In genomic region chr10:95963992-95964391, GRCh38 we compare ENCODE assay signal across 16 cellular contexts. TPM values are rescaled to one million over a fixed set of nuclear protein-coding genes. Genes with fewer than 3 reads are reported as not detected.
DNase-seq lines count a peak whose midpoint lies in the region; ATAC-seq lines count a peak whose summit lies in the region.
"Had no signal": no experiment of that assay in that cellular context is flagged by ENCODE, and none has a peak within 500 bp of the region (broad histone marks: within the 10 kb centered on the region; RNA-seq: fewer than 3 reads in every experiment).

No MANE protein-coding gene starts in this region.

- H3K9me3 Mint-ChIP-seq in activated T-cell treated with anti-CD3 and anti-CD28 coated beads, Interleukin-2, amount 50 U/mL, for 4 hours = peaks cover 4% of the 10 kb centered on the region
- H3K9me3 Mint-ChIP-seq in activated T-helper 1 cell treated with anti-CD3 and anti-CD28 coated beads, Interleukin-12 subunit alpha, Interleukin-12 subunit beta, Interleukin-2, Interleukin-4 antibody, amounts not matched to agents 30 ng/mL and 10 ng/mL and 1 ng/mL, durations not matched to agents 14 hours and 24 hours and 36 hours = peaks cover 4% of the 10 kb centered on the region
- H3K9me3 Mint-ChIP-seq in natural killer cell treated with Interleukin-12 subunit alpha and Interleukin-12 subunit beta and Interleukin-15 and Interleukin-18, amount 100 ng/mL, for 72 hours = peaks cover 4% of the 10 kb centered on the region

- DNase-seq in activated T-cell treated with anti-CD3 and anti-CD28 coated beads, Interleukin-2, amount 50 U/mL, for 4 hours = no peak
- no peak for DNase-seq in activated T-cell treated with anti-CD3 and anti-CD28 coated beads, Interleukin-2, amount 50 U/mL, for 48 hours
- DNase-seq in activated T-helper 1 cell treated with anti-CD3 and anti-CD28 coated beads, Interleukin-12 subunit alpha, Interleukin-12 subunit beta, Interleukin-2, Interleukin-4 antibody, amounts not matched to agents 30 ng/mL and 10 ng/mL and 1 ng/mL, durations not matched to agents 14 hours and 24 hours and 36 hours (ENCODE audit: low spot score) = no peak
- DNase-seq in natural killer cell treated with Interleukin-12 subunit alpha and Interleukin-12 subunit beta and Interleukin-15 and Interleukin-18, amount 100 ng/mL, for 72 hours (ENCODE audit: low spot score) = no peak
- no peak for DNase-seq in COR-L47 (lab: John Stamatoyannopoulos, UW)
- DNase-seq in NCI-H2196 (lab: John Stamatoyannopoulos, UW; ENCODE audit: unreplicated experiment) = no peak
- DNase-seq: esophagus squamous epithelium; glutamatergic neuron; IMR-90; NCI-H2081 treated with DMSO at 0.1 percent for 48 hours; NCI-H524; PC-3; posterior cingulate gyrus; stimulated activated CD4-positive, alpha-beta T cell treated with anti-CD3 and anti-CD28 coated beads, Interleukin-4, amount 100 ng/mL, for 1 hour had no signal

- peaks cover 16% of the 10 kb centered on the region for H3K4me1 Mint-ChIP-seq in activated T-cell treated with anti-CD3 and anti-CD28 coated beads, Interleukin-2, amount 50 U/mL, for 4 hours (ENCODE audit: low read depth)
- peaks cover 15% of the 10 kb centered on the region for H3K4me1 Mint-ChIP-seq in activated T-helper 1 cell treated with anti-CD3 and anti-CD28 coated beads, Interleukin-12 subunit alpha, Interleukin-12 subunit beta, Interleukin-2, Interleukin-4 antibody, amounts not matched to agents 30 ng/mL and 10 ng/mL and 1 ng/mL, durations not matched to agents 14 hours and 24 hours and 36 hours (ENCODE audit: low read depth)
- peaks cover 9 to 10% of the 10 kb centered on the region in 2 donors for H3K4me1 Mint-ChIP-seq in natural killer cell treated with Interleukin-12 subunit alpha and Interleukin-12 subunit beta and Interleukin-15 and Interleukin-18, amount 100 ng/mL, for 72 hours (ENCODE audit: low read depth in 2 of 2)

- H3K27ac Mint-ChIP-seq in activated T-helper 1 cell treated with anti-CD3 and anti-CD28 coated beads, Interleukin-12 subunit alpha, Interleukin-12 subunit beta, Interleukin-2, Interleukin-4 antibody, amounts not matched to agents 30 ng/mL and 10 ng/mL and 1 ng/mL, durations not matched to agents 14 hours and 24 hours and 36 hours = peak overlapping the region; percentile 24
- no peak overlapping the region for H3K27ac Mint-ChIP-seq in natural killer cell treated with Interleukin-12 subunit alpha and Interleukin-12 subunit beta and Interleukin-15 and Interleukin-18, amount 100 ng/mL, for 72 hours

- no peaks in the 10 kb centered on the region for H3K36me3 Mint-ChIP-seq in activated T-cell treated with anti-CD3 and anti-CD28 coated beads, Interleukin-2, amount 50 U/mL, for 4 hours (ENCODE audit: insufficient read depth)
- H3K36me3 Mint-ChIP-seq in activated T-helper 1 cell treated with anti-CD3 and anti-CD28 coated beads, Interleukin-12 subunit alpha, Interleukin-12 subunit beta, Interleukin-2, Interleukin-4 antibody, amounts not matched to agents 30 ng/mL and 10 ng/mL and 1 ng/mL, durations not matched to agents 14 hours and 24 hours and 36 hours (ENCODE audit: low read depth) = no peaks in the 10 kb centered on the region
- no peaks in the 10 kb centered on the region for H3K36me3 Mint-ChIP-seq in natural killer cell treated with Interleukin-12 subunit alpha and Interleukin-12 subunit beta and Interleukin-15 and Interleukin-18, amount 100 ng/mL, for 72 hours

- no peak for ATAC-seq in activated T-cell treated with anti-CD3 and anti-CD28 coated beads, Interleukin-2, amount 50 U/mL, for 4 hours
- ATAC-seq in HG03565 (IDR thresholded peaks at IDR 0.05; ENCODE audit: unreplicated experiment) = peak; percentile 12
- no peak for ATAC-seq in natural killer cell treated with Interleukin-12 subunit alpha and Interleukin-12 subunit beta and Interleukin-15 and Interleukin-18, amount 100 ng/mL, for 72 hours
- ATAC-seq in GM19467 (IDR thresholded peaks at IDR 0.05; ENCODE audit: unreplicated experiment) = no peak
- ATAC-seq: PC-3 had no signal

- intact Hi-C loops in activated T-helper 1 cell treated with anti-CD3 and anti-CD28 coated beads, Interleukin-12 subunit alpha, Interleukin-12 subunit beta, Interleukin-2, Interleukin-4 antibody, amounts not matched to agents 30 ng/mL and 10 ng/mL and 1 ng/mL, durations not matched to agents 14 hours and 24 hours and 36 hours (cut with micrococcal nuclease) = no loop called here

- H3K4me3 Mint-ChIP-seq in activated T-cell treated with anti-CD3 and anti-CD28 coated beads, Interleukin-2, amount 50 U/mL, for 4 hours = peak overlapping the region; percentile 65
- no peak overlapping the region for H3K4me3 Mint-ChIP-seq in activated T-helper 1 cell treated with anti-CD3 and anti-CD28 coated beads, Interleukin-12 subunit alpha, Interleukin-12 subunit beta, Interleukin-2, Interleukin-4 antibody, amounts not matched to agents 30 ng/mL and 10 ng/mL and 1 ng/mL, durations not matched to agents 14 hours and 24 hours and 36 hours
- H3K4me3 Mint-ChIP-seq in natural killer cell treated with Interleukin-12 subunit alpha and Interleukin-12 subunit beta and Interleukin-15 and Interleukin-18, amount 100 ng/mL, for 72 hours = peak overlapping the region; percentile 26

- no peaks in the 10 kb centered on the region for H3K27me3 Mint-ChIP-seq in activated T-cell treated with anti-CD3 and anti-CD28 coated beads, Interleukin-2, amount 50 U/mL, for 4 hours (ENCODE audit: low read depth)
- no peaks in the 10 kb centered on the region for H3K27me3 Mint-ChIP-seq in activated T-helper 1 cell treated with anti-CD3 and anti-CD28 coated beads, Interleukin-12 subunit alpha, Interleukin-12 subunit beta, Interleukin-2, Interleukin-4 antibody, amounts not matched to agents 30 ng/mL and 10 ng/mL and 1 ng/mL, durations not matched to agents 14 hours and 24 hours and 36 hours (ENCODE audit: insufficient read depth)
- no peaks in the 10 kb centered on the region for H3K27me3 Mint-ChIP-seq in natural killer cell treated with Interleukin-12 subunit alpha and Interleukin-12 subunit beta and Interleukin-15 and Interleukin-18, amount 100 ng/mL, for 72 hours

RNA-seq across cellular contexts. Expression of gene CC2D2B, which starts 56.2 kb away (rescaled TPM):
- total RNA-seq in activated T-cell treated with anti-CD3 and anti-CD28 coated beads, Interleukin-2, amount 50 U/mL, for 4 hours = not detected
- total RNA-seq in activated T-helper 1 cell treated with anti-CD3 and anti-CD28 coated beads, Interleukin-12 subunit alpha, Interleukin-12 subunit beta, Interleukin-2, Interleukin-4 antibody, amounts not matched to agents 30 ng/mL and 10 ng/mL and 1 ng/mL, durations not matched to agents 14 hours and 24 hours and 36 hours = 0.60 and 0.96 TPM in 2 replicates
- 1 to 10 TPM in 1 of 2 donors, under 1 TPM in 1; 0.57 to 1.2 TPM for total RNA-seq in natural killer cell treated with Interleukin-12 subunit alpha and Interleukin-12 subunit beta and Interleukin-15 and Interleukin-18, amount 100 ng/mL, for 72 hours
- total RNA-seq: IMR-90, PC-3 had no signal
